In genomic region chr2:133605031-133605773, GRCh38 we compare ENCODE assay signal across 31 cellular contexts. TPM values are rescaled to one million over a fixed set of nuclear protein-coding genes. Genes with fewer than 3 reads are reported as not detected.
DNase-seq lines count a peak whose midpoint lies in the region; ATAC-seq and TF ChIP-seq lines count a peak whose summit lies in the region.
"Had no signal": no experiment of that assay in that cellular context is flagged by ENCODE, and none has a peak within 500 bp of the region (broad histone marks: within the 10 kb centered on the region; RNA-seq: fewer than 3 reads in every experiment).

No MANE protein-coding gene starts in this region.

- 0 out of 2 replicates have a peak overlapping the region, but pooled peaks have one; percentile 30 for H2AFZ ChIP-seq in SK-N-SH (ENCODE audit: low read depth)
- H2AFZ ChIP-seq in smooth muscle cell (ENCODE audit: low read depth): no peak overlapping the region

- no peak for ATAC-seq in SK-N-SH treated with all-trans-retinoic acid at 6 μM for 48 hours
- ATAC-seq: gastrocnemius medialis, left ventricle myocardium superior, T-cell had no signal

- TF ChIP-seq RAD21 in SK-N-SH (IDR thresholded peaks at IDR 0.05; ENCODE audit: low read length): no peak

- H3K27ac ChIP-seq in SK-N-SH (ENCODE audit: low read depth in 2 of 2, low read length in 1 of 2) (no peak overlapping the region), smooth muscle cell (ENCODE audit: low read depth) (peak overlapping the region; percentile 92), breast epithelium (no peak overlapping the region)
- H3K27ac ChIP-seq: 22Rv1, esophagus squamous epithelium, gastrocnemius medialis, stomach, tibial nerve had no signal

- WGBS in SK-N-SH (ENCODE audit: low lambda C conversion rate): 38% methylated on average over 7 of the region's 7 CpGs
- WGBS in smooth muscle cell (ENCODE audit: low lambda C conversion rate): 62% methylated on average over 7 of the region's 7 CpGs

- H3K36me3 ChIP-seq in SK-N-SH (replicated peaks in 1 of 2; ENCODE audit: control insufficient read depth in 1 of 2, insufficient read depth in 2 of 2, low read length in 1 of 2) (no peaks in the 10 kb centered on the region), smooth muscle cell (ENCODE audit: low read depth) (no peaks in the 10 kb centered on the region), breast epithelium (no peaks in the 10 kb centered on the region)
- H3K36me3 ChIP-seq: esophagus squamous epithelium, gastrocnemius medialis, stomach, tibial nerve had no signal

- H3K4me3 ChIP-seq in SK-N-SH (ENCODE audit: low read depth in 2 of 2, low read length in 1 of 2) (no peak overlapping the region), smooth muscle cell (no peak overlapping the region), breast epithelium (no peak overlapping the region)
- H3K4me3 ChIP-seq: esophagus squamous epithelium, gastrocnemius medialis, stomach, tibial nerve had no signal

- no peaks in the 10 kb centered on the region for H3K9me2 ChIP-seq in SK-N-SH

- H3K4me1 ChIP-seq in SK-N-SH (ENCODE audit: control insufficient read depth in 1 of 2, insufficient read depth in 2 of 2, low read depth in 1 of 2, low read length in 1 of 2): no peaks in the 10 kb centered on the region
- H3K4me1 ChIP-seq in smooth muscle cell (ENCODE audit: low read depth): peaks cover 30% of the 10 kb centered on the region
- H3K4me1 ChIP-seq in breast epithelium: no peaks in the 10 kb centered on the region

- TF ChIP-seq EP300 in SK-N-SH (IDR thresholded peaks at IDR 0.05; ENCODE audit: borderline replicate concordance in 1 of 2, low read depth in 1 of 2, low read length in 1 of 2): no peak

- intact Hi-C loops in breast epithelium (cut with DNase I; ENCODE audit: low total_unique reads): no loop called here

- CTCF ChIA-PET in SK-N-SH (lab: Yijun Ruan, JAX): interaction anchor here (1.8 kb wide), 1 partner anchor 19 kb away, joined by 3 read pairs; no protein-coding TSS in a partner anchor

- no peaks in the 10 kb centered on the region for H4K20me1 ChIP-seq in SK-N-SH (ENCODE audit: insufficient read depth)
- H4K20me1 ChIP-seq in smooth muscle cell (ENCODE audit: low read depth): no peaks in the 10 kb centered on the region

- H3F3A ChIP-seq in SK-N-SH (replicated peaks; ENCODE audit: insufficient read depth) (no peaks in the 10 kb centered on the region), smooth muscle cell (ENCODE audit: low read depth) (no peaks in the 10 kb centered on the region)

- no peak overlapping the region for H3K9ac ChIP-seq in SK-N-SH
- no peak overlapping the region for H3K9ac ChIP-seq in smooth muscle cell (ENCODE audit: low read depth)

- POLR2A ChIA-PET in SK-N-SH (lab: Yijun Ruan, JAX): no interaction called here

- DNase-seq in SK-N-SH (no peak), NCI-H82 treated with DMSO at 0.1 percent for 48 hours (lab: John Stamatoyannopoulos, UW; ENCODE audit: unreplicated experiment) (peak; percentile 99), iris pigment epithelial cell (ENCODE audit: low read depth) (peak; percentile 39), smooth muscle cell (lab: John Stamatoyannopoulos, UW; ENCODE audit: unreplicated experiment) (no peak), breast epithelium (ENCODE audit: low spot score in 2 of 2) (no peak), HK-2 (ENCODE audit: unreplicated experiment) (no peak)
- DNase-seq in activated CD8-positive, alpha-beta memory T cell treated with anti-CD3 and anti-CD28 coated beads, Interleukin-2, amount 50 U/mL, for 48 hours: no peak
- DNase-seq: activated CD4-positive, alpha-beta T cell treated with anti-CD3 and anti-CD28 coated beads, Interleukin-2, amount 50 U/mL, for 4 hours; anterior cingulate cortex; caudate nucleus; cortex of kidney; DMS 273 treated with DMSO at 0.1 percent for 48 hours; endodermal cell; esophagus squamous epithelium; gastrocnemius medialis; left ventricle myocardium superior; NCI-H1694; NCI-H2171; NCI-H510A treated with DMSO at 0.1 percent for 48 hours; nucleus accumbens; small intestine; stimulated activated CD4-positive, alpha-beta T cell treated with anti-CD3 and anti-CD28 coated beads, Interleukin-1b, Interleukin-23, amount 100 ng/mL, for 48 hours; stimulated activated CD8-positive, alpha-beta memory T cell treated with anti-CD3 and anti-CD28 coated beads, Interleukin-4, amount 100 ng/mL, for 48 hours; stomach; T-cell had no signal

- H3K79me2 ChIP-seq in SK-N-SH (ENCODE audit: insufficient read depth): no peaks in the 10 kb centered on the region
- no peaks in the 10 kb centered on the region for H3K79me2 ChIP-seq in smooth muscle cell (ENCODE audit: low read depth)

- no peak overlapping the region for H3K4me2 ChIP-seq in SK-N-SH
- peak overlapping the region; percentile 72 for H3K4me2 ChIP-seq in smooth muscle cell

- no peak for TF ChIP-seq POLR2A in breast epithelium (IDR thresholded peaks at IDR 0.05)

- TF ChIP-seq CTCF in SK-N-SH (IDR thresholded peaks at IDR 0.05): no peak
- no peak for TF ChIP-seq CTCF in smooth muscle cell (IDR thresholded peaks at IDR 0.05; ENCODE audit: borderline replicate concordance, insufficient read depth, poor library complexity, severe bottlenecking)
- no peak for TF ChIP-seq CTCF in breast epithelium (IDR thresholded peaks at IDR 0.05)

- no peaks in the 10 kb centered on the region for H3K9me3 ChIP-seq in SK-N-SH
- no peaks in the 10 kb centered on the region for H3K9me3 ChIP-seq in smooth muscle cell (replicated peaks; ENCODE audit: low read depth)
- H3K9me3 ChIP-seq in breast epithelium: no peaks in the 10 kb centered on the region
- H3K9me3 ChIP-seq: esophagus squamous epithelium, gastrocnemius medialis, stomach, tibial nerve had no signal

- H3K27me3 ChIP-seq in SK-N-SH (ENCODE audit: insufficient read depth) (no peaks in the 10 kb centered on the region), smooth muscle cell (ENCODE audit: low read depth) (no peaks in the 10 kb centered on the region), breast epithelium (no peaks in the 10 kb centered on the region)
- H3K27me3 ChIP-seq: esophagus squamous epithelium, gastrocnemius medialis, stomach, tibial nerve had no signal

TF ChIP-seq in SK-N-SH, 30 proteins besides CTCF, POLR2A, EP300 and RAD21 (continues in another document):
- no peak for TF ChIP-seq FOSL2 (IDR thresholded peaks at IDR 0.05; ENCODE audit: borderline replicate concordance, low read depth)
- TF ChIP-seq REST (IDR thresholded peaks at IDR 0.05; ENCODE audit: low read depth, low read length): no peak
- TF ChIP-seq ELF1 (IDR thresholded peaks at IDR 0.05): no peak

TF ChIP-seq in SK-N-SH treated with all-trans-retinoic acid at 6 μM for 48 hours, 23 proteins besides CTCF, POLR2A, EP300 and RAD21 (continues in another document):
- TF ChIP-seq SNAI2 (CRISPR knock-in tag; IDR thresholded peaks at IDR 0.05) (no peak), PPARA (CRISPR knock-in tag; IDR thresholded peaks at IDR 0.05; ENCODE audit: borderline replicate concordance) (no peak), POU6F1 (CRISPR knock-in tag; IDR thresholded peaks at IDR 0.05; ENCODE audit: borderline replicate concordance, low read depth) (no peak), ZFP3 (CRISPR knock-in tag; IDR thresholded peaks at IDR 0.05) (no peak), RARB (CRISPR knock-in tag; IDR thresholded peaks at IDR 0.05) (no peak), ZNF70 (CRISPR knock-in tag; IDR thresholded peaks at IDR 0.05) (no peak), OSR1 (CRISPR knock-in tag; IDR thresholded peaks at IDR 0.05) (no peak), ESRRG (CRISPR knock-in tag; IDR thresholded peaks at IDR 0.05) (no peak), BACH2 (CRISPR knock-in tag; IDR thresholded peaks at IDR 0.05; ENCODE audit: borderline replicate concordance) (no peak), TOX (CRISPR knock-in tag; IDR thresholded peaks at IDR 0.05; ENCODE audit: borderline replicate concordance) (no peak), ZNF565 (CRISPR knock-in tag; conservative IDR thresholded peaks at IDR 0.05; ENCODE audit: low read depth) (no peak), PATZ1 (CRISPR knock-in tag; IDR thresholded peaks at IDR 0.05; ENCODE audit: borderline replicate concordance) (no peak), ZNF8 (CRISPR knock-in tag; IDR thresholded peaks at IDR 0.05) (no peak), TCF4 (CRISPR knock-in tag; IDR thresholded peaks at IDR 0.05; ENCODE audit: borderline replicate concordance) (no peak)

RNA-seq across cellular contexts. Expression of gene NCKAP5, which starts 36.9 kb away (rescaled TPM):
- polyA plus RNA-seq in SK-N-SH (2012; rRNA removed): 0.02 TPM in 2 replicates
- polyA plus RNA-seq in SK-N-SH (2012; cell fraction: cytosol; rRNA removed): 0.03 TPM in 2 replicates
- 0.01 and 0.02 TPM in 2 replicates for polyA plus RNA-seq in SK-N-SH (2012; cell fraction: nucleus; rRNA removed)
- total RNA-seq in smooth muscle cell: 9.5 and 13.2 TPM in 2 replicates
- polyA plus RNA-seq in smooth muscle cell: 4.3 and 4.6 TPM in 2 replicates
- total RNA-seq in breast epithelium: 10 to 100 TPM in 1 of 3 donors, 1 to 10 TPM in 2; 1.1 to 10.5 (median 6.1) TPM
- total RNA-seq: activated T-helper 1 cell treated with anti-CD3 and anti-CD28 coated beads, Interleukin-12 subunit alpha, Interleukin-12 subunit beta, Interleukin-2, Interleukin-4 antibody, amounts not matched to agents 30 ng/mL and 10 ng/mL and 1 ng/mL, durations not matched to agents 14 hours and 24 hours and 36 hours; G401 had no signal
- polyA plus RNA-seq: CD14-positive monocyte had no signal

Comparison
In these comparisons a context has a peak if more than half of its experiments do, and no peak if none do; other contexts are left out.
1. DNase-seq: peak in NCI-H82 treated with DMSO at 0.1 percent for 48 hours (single experiment) and iris pigment epithelial cell (single experiment); none in SK-N-SH (single experiment), smooth muscle cell (single experiment), activated CD8-positive, alpha-beta memory T cell treated with anti-CD3 and anti-CD28 coated beads, Interleukin-2, amount 50 U/mL, for 48 hours (single experiment), breast epithelium (0 of 2) and HK-2 (single experiment).